Comparison of ENCODE assay signal across 19 cellular contexts in the genomic region with DNA sequence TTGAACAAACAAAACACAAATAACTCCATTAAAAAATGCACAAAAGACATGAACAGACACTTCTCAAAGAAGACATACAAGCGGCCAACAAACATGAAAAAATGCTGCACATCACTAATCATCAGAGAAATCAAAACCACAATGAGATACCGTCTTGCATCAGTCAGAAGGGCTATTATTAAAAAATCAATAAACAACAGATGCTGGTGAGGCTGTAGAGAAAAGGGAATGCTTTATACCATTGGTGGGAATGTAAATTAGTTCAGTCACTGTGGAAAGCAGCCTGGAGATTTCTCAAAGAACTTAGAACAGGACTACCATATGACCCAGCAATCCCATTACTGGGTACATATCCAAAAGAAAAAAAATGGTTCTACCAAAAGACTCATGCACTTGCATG.
"Had no signal": no experiment of that assay in that cellular context is flagged by ENCODE, and none has a peak within 500 bp of the region (broad histone marks: within the 10 kb centered on the region; RNA-seq: fewer than 3 reads in every experiment).

No MANE protein-coding gene starts in this region.

- DNase-seq: activated CD4-positive, alpha-beta memory T cell treated with anti-CD3 and anti-CD28 coated beads for 36 hours; activated CD4-positive, alpha-beta T cell treated with anti-CD3 and anti-CD28 coated beads for 4 hours; activated gamma-delta T cell; activated naive CD4-positive, alpha-beta T cell treated with anti-CD3 and anti-CD28 coated beads, Interleukin-2, amount 50 U/mL, for 16 hours; activated naive CD8-positive, alpha-beta T cell treated with anti-CD3 and anti-CD28 coated beads, Interleukin-2, amount 50 U/mL, for 24 hours; cerebellar nuclear complex; endodermal cell; esophagus squamous epithelium; heart left ventricle; midbrain; retina; sigmoid colon; stimulated activated CD4-positive, alpha-beta T cell treated with anti-CD3 and anti-CD28 coated beads, Interleukin-4, amount 100 ng/mL, for 1 hour; stimulated activated naive CD4-positive, alpha-beta T cell treated with Interleukin-2 at 50 U/mL for 16 hours; T-helper 9 cell had no signal

- H3K27ac Mint-ChIP-seq: activated CD4-positive, alpha-beta memory T cell treated with anti-CD3 and anti-CD28 coated beads for 36 hours; activated naive CD8-positive, alpha-beta T cell treated with anti-CD3 and anti-CD28 coated beads, Interleukin-2, amount 50 U/mL, for 24 hours; endodermal cell; natural killer cell treated with Interleukin-12 subunit alpha and Interleukin-12 subunit beta and Interleukin-15 and Interleukin-18, amount 100 ng/mL, for 72 hours; progenitor cell of endocrine pancreas; WTC11 had no signal

- H3K9me3 Mint-ChIP-seq: activated CD4-positive, alpha-beta memory T cell treated with anti-CD3 and anti-CD28 coated beads for 36 hours; activated naive CD8-positive, alpha-beta T cell treated with anti-CD3 and anti-CD28 coated beads, Interleukin-2, amount 50 U/mL, for 24 hours; endodermal cell; natural killer cell treated with Interleukin-12 subunit alpha and Interleukin-12 subunit beta and Interleukin-15 and Interleukin-18, amount 100 ng/mL, for 72 hours; WTC11 had no signal

- H3K27me3 Mint-ChIP-seq: activated CD4-positive, alpha-beta memory T cell treated with anti-CD3 and anti-CD28 coated beads for 36 hours; activated naive CD8-positive, alpha-beta T cell treated with anti-CD3 and anti-CD28 coated beads, Interleukin-2, amount 50 U/mL, for 24 hours; natural killer cell treated with Interleukin-12 subunit alpha and Interleukin-12 subunit beta and Interleukin-15 and Interleukin-18, amount 100 ng/mL, for 72 hours; progenitor cell of endocrine pancreas had no signal

- H3K4me3 Mint-ChIP-seq: activated CD4-positive, alpha-beta memory T cell treated with anti-CD3 and anti-CD28 coated beads for 36 hours; activated naive CD8-positive, alpha-beta T cell treated with anti-CD3 and anti-CD28 coated beads, Interleukin-2, amount 50 U/mL, for 24 hours; endodermal cell; natural killer cell treated with Interleukin-12 subunit alpha and Interleukin-12 subunit beta and Interleukin-15 and Interleukin-18, amount 100 ng/mL, for 72 hours; WTC11 had no signal

- H3K9me3 ChIP-seq: esophagus squamous epithelium, gastroesophageal sphincter, heart left ventricle, sigmoid colon had no signal

- ATAC-seq: activated naive CD8-positive, alpha-beta T cell treated with anti-CD3 and anti-CD28 coated beads, Interleukin-2, amount 50 U/mL, for 24 hours; gastroesophageal sphincter; heart left ventricle; natural killer cell treated with Interleukin-12 subunit alpha and Interleukin-12 subunit beta and Interleukin-15 and Interleukin-18, amount 100 ng/mL, for 72 hours; WTC11 had no signal

- H3K36me3 Mint-ChIP-seq: WTC11 had no signal
